In the genomic region with DNA sequence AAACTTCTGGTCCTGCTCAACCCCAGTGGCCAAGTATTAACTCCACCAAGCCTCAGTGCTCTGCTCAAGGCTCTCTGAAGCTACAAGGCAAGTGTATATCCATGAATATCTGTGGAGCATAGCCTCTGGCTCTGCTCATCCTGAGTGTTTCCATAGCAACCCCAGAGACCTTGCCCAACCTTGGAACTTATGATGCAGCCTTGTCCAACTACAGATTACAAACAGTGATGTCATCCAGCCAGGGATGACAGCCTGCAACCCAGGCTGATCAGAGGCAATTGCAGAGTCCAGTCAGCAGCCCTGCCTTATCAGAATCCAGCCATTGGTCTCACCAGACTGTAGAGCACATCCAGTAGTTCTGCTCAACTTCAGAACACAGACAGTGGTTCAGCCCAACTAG, we compare ENCODE assay signal across 1 cellular context.
TF ChIP-seq lines count a peak whose summit lies in the region.

No MANE protein-coding gene starts in this region.

TF ChIP-seq in H1, 55 proteins besides CTCF, POLR2A, EP300 and RAD21 (continued from another document):
- no peak for TF ChIP-seq HDAC6 (IDR thresholded peaks at IDR 0.05; ENCODE audit: low read depth, low read length)
- TF ChIP-seq SAP30 (IDR thresholded peaks at IDR 0.05; ENCODE audit: insufficient read depth, insufficient replicate concordance, low read length): no peak
- TF ChIP-seq BRCA1 (IDR thresholded peaks at IDR 0.05; ENCODE audit: low read depth, low read length): no peak
- no peak for TF ChIP-seq SIN3A (conservative IDR thresholded peaks at IDR 0.05 in 1 of 2, IDR thresholded peaks at IDR 0.05 in 1 of 2; ENCODE audit: low read depth in 1 of 2, low read length in 2 of 2)
- TF ChIP-seq RFX5 (IDR thresholded peaks at IDR 0.05; ENCODE audit: borderline replicate concordance, low read depth, low read length): no peak
- no peak for TF ChIP-seq SP2 (IDR thresholded peaks at IDR 0.05; ENCODE audit: low read length)
- no peak for TF ChIP-seq RBBP5 (IDR thresholded peaks at IDR 0.05; ENCODE audit: borderline replicate concordance, low read depth, low read length)
- no peak for TF ChIP-seq SIRT6 (IDR thresholded peaks at IDR 0.05; ENCODE audit: low read length)
- no peak for TF ChIP-seq RNF2 (IDR thresholded peaks at IDR 0.05; ENCODE audit: borderline replicate concordance, low read depth, low read length, missing control alignments, poor library complexity, severe bottlenecking)
- no peak for TF ChIP-seq TAF7 (optimal IDR thresholded peaks at IDR 0.05; ENCODE audit: borderline replicate concordance, low read depth, low read length)
- TF ChIP-seq, protein P1, sequence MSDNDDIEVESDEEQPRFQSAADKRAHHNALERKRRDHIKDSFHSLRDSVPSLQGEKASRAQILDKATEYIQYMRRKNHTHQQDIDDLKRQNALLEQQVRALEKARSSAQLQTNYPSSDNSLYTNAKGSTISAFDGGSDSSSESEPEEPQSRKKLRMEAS (IDR thresholded peaks at IDR 0.05): no peak
- TF ChIP-seq GTF2F1 (IDR thresholded peaks at IDR 0.05; ENCODE audit: borderline replicate concordance, low read depth, low read length): no peak
- no peak for TF ChIP-seq NRF1 (IDR thresholded peaks at IDR 0.05; ENCODE audit: low read depth, low read length)
